1 cellular context compared by ENCODE assay signal in the genomic region with DNA sequence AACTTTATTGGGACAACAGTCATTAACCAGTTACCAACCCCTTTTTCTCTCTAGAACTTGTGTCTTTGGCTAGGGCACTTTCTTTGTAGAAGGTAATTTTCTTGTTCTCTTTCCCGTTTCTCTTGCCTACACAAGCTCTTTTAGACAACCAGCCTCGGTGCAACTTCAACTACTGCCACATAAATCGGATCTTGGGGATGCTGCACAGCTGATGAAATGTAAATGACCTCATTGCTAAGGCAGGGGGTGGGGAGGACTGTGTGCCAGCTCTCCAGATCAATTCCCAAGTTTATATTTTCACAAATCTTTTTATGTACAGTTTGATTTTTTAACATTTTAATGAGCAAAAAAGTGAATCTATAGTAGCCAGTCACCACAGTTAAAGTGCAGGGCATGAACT.
TF ChIP-seq lines count a peak whose summit lies in the region.

No MANE protein-coding gene starts in this region.

TF ChIP-seq in K562, 482 proteins besides CTCF, POLR2A, EP300 and RAD21 (continued from another document):
- TF ChIP-seq CSDE1 (IDR thresholded peaks at IDR 0.05) = no peak
